Comparison of ENCODE assay signal across 8 cellular contexts in the genomic region with DNA sequence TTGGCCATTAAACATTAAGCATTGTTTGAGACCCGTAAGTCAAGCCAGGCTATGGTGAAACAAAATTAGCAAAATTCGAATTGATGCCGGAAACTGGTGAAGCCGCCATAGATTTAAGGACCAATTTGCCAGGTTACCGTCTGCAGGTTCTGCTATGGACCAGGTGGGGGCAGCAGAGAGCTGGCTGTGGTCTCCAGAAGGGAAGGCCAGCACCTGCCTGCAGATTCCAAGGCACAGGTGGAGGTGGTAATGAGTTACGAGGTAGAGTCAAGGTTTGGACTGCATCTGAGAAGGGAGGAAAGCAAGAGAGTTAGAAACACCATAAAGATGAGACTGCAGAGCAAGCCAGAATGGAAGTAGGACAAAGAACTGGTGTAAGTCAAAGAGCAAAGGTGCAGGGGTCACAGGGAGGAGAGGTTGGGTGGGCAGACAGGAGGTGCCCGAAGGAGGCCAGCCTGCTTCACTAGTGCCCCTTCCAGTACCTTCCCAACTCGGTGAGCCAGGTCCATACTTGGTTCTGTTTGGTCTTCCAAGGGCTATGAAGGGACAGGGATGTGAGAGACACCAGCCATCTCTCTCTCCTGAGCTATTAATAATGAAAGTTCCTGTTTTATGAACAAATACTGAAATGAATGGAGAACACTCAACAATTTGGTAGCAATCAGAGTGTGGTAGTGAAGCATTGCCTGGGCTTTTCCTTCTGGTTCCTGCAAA.
DNase-seq lines count a peak whose midpoint lies in the region; ATAC-seq lines count a peak whose summit lies in the region.

No MANE protein-coding gene starts in this region.

- H3K4me1 Mint-ChIP-seq in activated naive CD4-positive, alpha-beta T cell treated with anti-CD3 and anti-CD28 coated beads for 36 hours (ENCODE audit: low read depth), result peaks cover 8% of the 10 kb centered on the region

- DNase-seq in DMS53 (lab: John Stamatoyannopoulos, UW) (peak; percentile 85), RKO (ENCODE audit: low spot score) (peak; percentile 40), hepatic stellate cell (ENCODE audit: low spot score) (peak; percentile 45), GF-D8 (lab: John Stamatoyannopoulos, UW) (no peak)
- peak; percentile 69 for DNase-seq in activated naive CD4-positive, alpha-beta T cell treated with anti-CD3 and anti-CD28 coated beads for 36 hours
- peak; percentile 8 to 41 for DNase-seq in stimulated activated CD4-positive, alpha-beta T cell treated with anti-CD3 and anti-CD28 coated beads, Interleukin-1b, Interleukin-23, amount 100 ng/mL, for 4 hours (ENCODE audit: low read depth in 2 of 2)

- no peaks in the 10 kb centered on the region for H3K27me3 Mint-ChIP-seq in activated naive CD4-positive, alpha-beta T cell treated with anti-CD3 and anti-CD28 coated beads for 36 hours (ENCODE audit: low read depth)

- ATAC-seq in GM19455 (IDR thresholded peaks at IDR 0.05; ENCODE audit: unreplicated experiment), result peak; percentile 94
- ATAC-seq in HG03457 (IDR thresholded peaks at IDR 0.05; ENCODE audit: unreplicated experiment), result peak; percentile 87

- H3K27ac Mint-ChIP-seq in activated naive CD4-positive, alpha-beta T cell treated with anti-CD3 and anti-CD28 coated beads for 36 hours, result no peak overlapping the region

- CTCF ChIA-PET in activated naive CD4-positive, alpha-beta T cell treated with anti-CD3 and anti-CD28 coated beads for 36 hours (lab: Charles Lee), result interaction anchor here (0.6 to 2.1 kb wide), 11 partner anchors 11 to 525 kb away, joined by 3 to 13 read pairs (median 3); no protein-coding TSS in a partner anchor

- intact Hi-C loops in activated naive CD4-positive, alpha-beta T cell treated with anti-CD3 and anti-CD28 coated beads for 36 hours (cut with micrococcal nuclease), result loop anchor here (1.0 to 10.0 kb wide), 6 partner anchors 89 to 969 kb away; a partner anchor contains a TSS

- H3K4me3 Mint-ChIP-seq in activated naive CD4-positive, alpha-beta T cell treated with anti-CD3 and anti-CD28 coated beads for 36 hours, result no peak overlapping the region

- H3K36me3 Mint-ChIP-seq in activated naive CD4-positive, alpha-beta T cell treated with anti-CD3 and anti-CD28 coated beads for 36 hours (ENCODE audit: low read depth), result no peaks in the 10 kb centered on the region

- H3K9me3 Mint-ChIP-seq in activated naive CD4-positive, alpha-beta T cell treated with anti-CD3 and anti-CD28 coated beads for 36 hours, result no peaks in the 10 kb centered on the region
